ENCODE assay signal across 8 cellular contexts in genomic region chr13:49279885-49280284, GRCh38.
"Had no signal": no experiment of that assay in that cellular context is flagged by ENCODE, and none has a peak within 500 bp of the region (broad histone marks: within the 10 kb centered on the region; RNA-seq: fewer than 3 reads in every experiment).

No MANE protein-coding gene starts in this region.

- DNase-seq: H9, HCEC 1CT, IMR-90 had no signal

- H3K4me3 Mint-ChIP-seq: GM23338, H9 had no signal

- H3K27ac Mint-ChIP-seq: GM23338 had no signal

- H3K9me3 Mint-ChIP-seq: GM23338, H9 had no signal

- ATAC-seq: K562 had no signal

- FAIRE-seq: H1, H54, HTR-8/SVneo, K562 had no signal
